ENCODE assay signal across 17 cellular contexts in genomic region chr12:101775814-101776213, GRCh38. TPM values are rescaled to one million over a fixed set of nuclear protein-coding genes. Genes with fewer than 3 reads are reported as not detected.
DNase-seq lines count a peak whose midpoint lies in the region; ATAC-seq lines count a peak whose summit lies in the region.
"Had no signal": no experiment of that assay in that cellular context is flagged by ENCODE, and none has a peak within 500 bp of the region (broad histone marks: within the 10 kb centered on the region; RNA-seq: fewer than 3 reads in every experiment).

No MANE protein-coding gene starts in this region.

- no peak overlapping the region for H2AFZ ChIP-seq in Karpas-422 (ENCODE audit: low read length)

- H3K9me3 Mint-ChIP-seq in activated naive CD8-positive, alpha-beta T cell (ENCODE audit: low read depth) = no peaks in the 10 kb centered on the region
- H3K9me3 Mint-ChIP-seq in activated naive CD8-positive, alpha-beta T cell treated with anti-CD3 and anti-CD28 coated beads, Interleukin-2, amount 50 U/mL, for 24 hours = no peaks in the 10 kb centered on the region
- H3K9me3 Mint-ChIP-seq in stimulated activated effector memory CD8-positive, alpha-beta T cell treated with anti-CD3 and anti-CD28 coated beads, Interleukin-12 subunit alpha, Interleukin-12 subunit beta, amount 100 ng/mL, for 72 hours = no peaks in the 10 kb centered on the region
- H3K9me3 Mint-ChIP-seq in T-cell = no peaks in the 10 kb centered on the region
- H3K9me3 Mint-ChIP-seq: CD4-positive, CD25-positive, alpha-beta regulatory T cell had no signal

- H3K9me3 ChIP-seq in Karpas-422 (ENCODE audit: low read length) = no peaks in the 10 kb centered on the region
- H3K9me3 ChIP-seq: Caco-2, HAP-1 had no signal

- no peak overlapping the region for H3K4me3 Mint-ChIP-seq in activated naive CD8-positive, alpha-beta T cell
- H3K4me3 Mint-ChIP-seq in activated naive CD8-positive, alpha-beta T cell treated with anti-CD3 and anti-CD28 coated beads, Interleukin-2, amount 50 U/mL, for 24 hours = no peak overlapping the region
- H3K4me3 Mint-ChIP-seq in stimulated activated effector memory CD8-positive, alpha-beta T cell treated with anti-CD3 and anti-CD28 coated beads, Interleukin-12 subunit alpha, Interleukin-12 subunit beta, amount 100 ng/mL, for 72 hours = no peak overlapping the region
- H3K4me3 Mint-ChIP-seq in T-cell = no peak overlapping the region
- H3K4me3 Mint-ChIP-seq: CD4-positive, CD25-positive, alpha-beta regulatory T cell had no signal

- no peaks in the 10 kb centered on the region for H3K79me2 ChIP-seq in Karpas-422 (ENCODE audit: low read length)

- H3K27ac ChIP-seq in adipose tissue (ENCODE audit: low read depth, low read length) = peak overlapping the region; percentile 22
- H3K27ac ChIP-seq in Karpas-422 (ENCODE audit: low read length) = no peak overlapping the region

- H3K27ac Mint-ChIP-seq in activated naive CD8-positive, alpha-beta T cell = peak overlapping the region; percentile 5
- H3K27ac Mint-ChIP-seq in activated naive CD8-positive, alpha-beta T cell treated with anti-CD3 and anti-CD28 coated beads, Interleukin-2, amount 50 U/mL, for 24 hours = no peak overlapping the region
- peak overlapping the region; percentile 71 for H3K27ac Mint-ChIP-seq in stimulated activated effector memory CD8-positive, alpha-beta T cell treated with anti-CD3 and anti-CD28 coated beads, Interleukin-12 subunit alpha, Interleukin-12 subunit beta, amount 100 ng/mL, for 72 hours
- peak overlapping the region in 1 of 2 donors; percentile 41 for H3K27ac Mint-ChIP-seq in T-cell

- H4K20me1 ChIP-seq in Karpas-422 (ENCODE audit: insufficient read depth, low read depth, low read length) = no peaks in the 10 kb centered on the region

- DNase-seq in activated naive CD8-positive, alpha-beta T cell treated with anti-CD3 and anti-CD28 coated beads, Interleukin-2, amount 50 U/mL, for 24 hours = no peak
- DNase-seq in KG1 (lab: John Stamatoyannopoulos, UW) (peak; percentile 23), NCI-H1048 (lab: John Stamatoyannopoulos, UW) (no peak), T-cell (no peak), Karpas-422 (no peak)
- no peak for DNase-seq in stimulated activated effector memory CD8-positive, alpha-beta T cell treated with anti-CD3 and anti-CD28 coated beads, Interleukin-12 subunit alpha, Interleukin-12 subunit beta, amount 100 ng/mL, for 72 hours (ENCODE audit: low spot score in 2 of 2)
- DNase-seq: Caco-2; CD4-positive, CD25-positive, alpha-beta regulatory T cell; DMS153; NCI-H1436 treated with DMSO at 0.1 percent for 48 hours; NCI-H2081; NCI-H510A treated with DMSO at 0.1 percent for 48 hours; NCI-H82 had no signal

- POLR2A ChIA-PET in T-cell (lab: Charles Lee) = interaction anchor here in 1 of 2 donors (0.6 kb wide), 1 partner anchor 99 kb away, joined by 3 read pairs; no protein-coding TSS in a partner anchor

- H3K4me1 Mint-ChIP-seq in activated naive CD8-positive, alpha-beta T cell (ENCODE audit: low read depth) = peaks cover 3% of the 10 kb centered on the region
- H3K4me1 Mint-ChIP-seq in activated naive CD8-positive, alpha-beta T cell treated with anti-CD3 and anti-CD28 coated beads, Interleukin-2, amount 50 U/mL, for 24 hours = peaks cover 16% of the 10 kb centered on the region
- H3K4me1 Mint-ChIP-seq in stimulated activated effector memory CD8-positive, alpha-beta T cell treated with anti-CD3 and anti-CD28 coated beads, Interleukin-12 subunit alpha, Interleukin-12 subunit beta, amount 100 ng/mL, for 72 hours = peaks cover 36% of the 10 kb centered on the region
- H3K4me1 Mint-ChIP-seq in T-cell = peaks cover 0 to 9% (median 8%) of the 10 kb centered on the region in 3 donors

- no peak overlapping the region for H3K4me3 ChIP-seq in Karpas-422 (ENCODE audit: low read length)
- H3K4me3 ChIP-seq: HAP-1 had no signal

- no peak overlapping the region for H3K9ac ChIP-seq in Karpas-422 (ENCODE audit: low read length)

- no peaks in the 10 kb centered on the region for H3K27me3 Mint-ChIP-seq in activated naive CD8-positive, alpha-beta T cell
- no peaks in the 10 kb centered on the region for H3K27me3 Mint-ChIP-seq in activated naive CD8-positive, alpha-beta T cell treated with anti-CD3 and anti-CD28 coated beads, Interleukin-2, amount 50 U/mL, for 24 hours
- no peaks in the 10 kb centered on the region for H3K27me3 Mint-ChIP-seq in T-cell
- H3K27me3 Mint-ChIP-seq: CD4-positive, CD25-positive, alpha-beta regulatory T cell had no signal

- WGBS in adipose tissue, 3 donors = 31 to 64% (median 36%) methylated on average over 2 of the region's 2 CpGs

- H3K4me1 ChIP-seq in Karpas-422 (ENCODE audit: low read length) = peaks cover 16% of the 10 kb centered on the region
- H3K4me1 ChIP-seq: HAP-1 had no signal

- ATAC-seq in activated naive CD8-positive, alpha-beta T cell treated with anti-CD3 and anti-CD28 coated beads, Interleukin-2, amount 50 U/mL, for 24 hours = no peak
- ATAC-seq in stimulated activated effector memory CD8-positive, alpha-beta T cell treated with anti-CD3 and anti-CD28 coated beads, Interleukin-12 subunit alpha, Interleukin-12 subunit beta, amount 100 ng/mL, for 72 hours = no peak
- ATAC-seq in T-cell (replicated peaks in 1 of 4) = no peak

- CTCF ChIA-PET in T-cell (lab: Charles Lee) = interaction anchor here (1.2 to 3.2 kb wide), 3 partner anchors 49 to 63 kb away, joined by 3 to 16 read pairs (median 3); no protein-coding TSS in a partner anchor

- H3K9me2 ChIP-seq in Karpas-422 (replicated peaks; ENCODE audit: insufficient read depth, low read length) = no peaks in the 10 kb centered on the region

- no peaks in the 10 kb centered on the region for H3K36me3 ChIP-seq in Karpas-422 (ENCODE audit: insufficient read depth, low read length)

- no peaks in the 10 kb centered on the region for H3K27me3 ChIP-seq in Karpas-422 (ENCODE audit: low read length)

- no peaks in the 10 kb centered on the region for H3K36me3 Mint-ChIP-seq in activated naive CD8-positive, alpha-beta T cell
- peaks cover 24% of the 10 kb centered on the region for H3K36me3 Mint-ChIP-seq in activated naive CD8-positive, alpha-beta T cell treated with anti-CD3 and anti-CD28 coated beads, Interleukin-2, amount 50 U/mL, for 24 hours (ENCODE audit: low read depth)
- peaks cover 92% of the 10 kb centered on the region for H3K36me3 Mint-ChIP-seq in stimulated activated effector memory CD8-positive, alpha-beta T cell treated with anti-CD3 and anti-CD28 coated beads, Interleukin-12 subunit alpha, Interleukin-12 subunit beta, amount 100 ng/mL, for 72 hours
- H3K36me3 Mint-ChIP-seq in T-cell = peaks cover 15% of the 10 kb centered on the region

- H3K4me2 ChIP-seq in Karpas-422 (ENCODE audit: low read depth, low read length, poor library complexity, severe bottlenecking) = no peak overlapping the region

RNA-seq across cellular contexts. Expression of gene SYCP3, which starts 36.6 kb away (rescaled TPM):
- under 1 TPM in 2 of 3 donors, not detected in 1; 0.12 to 0.56 TPM for polyA plus RNA-seq in adipose tissue
- total RNA-seq in T-cell = under 1 TPM; 0.26 to 0.95 (median 0.69) TPM
- not detected in 2 replicates for total RNA-seq in Karpas-422 (2014; rRNA removed; shearing (Covaris generic); ENCODE audit: low replicate concordance)
- total RNA-seq: HT-29 had no signal

RNA-seq across cellular contexts. Expression of gene GNPTAB, which starts 54.9 kb away (rescaled TPM):
- 10 to 100 TPM in 1 of 3 donors, 1 to 10 TPM in 2; 5.8 to 15.3 (median 9.2) TPM for polyA plus RNA-seq in adipose tissue
- total RNA-seq in T-cell = 10 to 100 TPM; 44.9 to 66.8 (median 57.0) TPM
- total RNA-seq in Karpas-422 (2014; rRNA removed; shearing (Covaris generic); ENCODE audit: low replicate concordance) = 10.0 and 11.6 TPM in 2 replicates
